Comparison of ENCODE assay signal across 9 cellular contexts in genomic region chr5:42005561-42006153, GRCh38.
DNase-seq lines count a peak whose midpoint lies in the region; ATAC-seq and TF ChIP-seq lines count a peak whose summit lies in the region.
"Had no signal": no experiment of that assay in that cellular context is flagged by ENCODE, and none has a peak within 500 bp of the region (broad histone marks: within the 10 kb centered on the region; RNA-seq: fewer than 3 reads in every experiment).

No MANE protein-coding gene starts in this region.

- H3K9me3 Mint-ChIP-seq in Calu3 (ENCODE audit: low read depth, unreplicated experiment): no peaks in the 10 kb centered on the region

- DNase-seq in Calu3: no peak
- peak; percentile 12 for DNase-seq in HuH-7.5 (ENCODE audit: low spot score)
- DNase-seq in WERI-Rb-1: no peak
- DNase-seq in kidney tubule cell (ENCODE audit: low spot score): peak; percentile 42
- DNase-seq in GF-D8 (lab: John Stamatoyannopoulos, UW): no peak
- no peak for DNase-seq in caudate nucleus (lab: John Stamatoyannopoulos, UW)
- DNase-seq in stimulated activated naive CD4-positive, alpha-beta T cell treated with Interleukin-2 at 50 U/mL for 16 hours (lab: John Stamatoyannopoulos, UW): no peak

- H3K9me3 ChIP-seq in WERI-Rb-1 (ENCODE audit: severe bottlenecking): no peaks in the 10 kb centered on the region
- H3K9me3 ChIP-seq: SJSA1 had no signal

- H3K27me3 Mint-ChIP-seq in Calu3 (ENCODE audit: unreplicated experiment): no peaks in the 10 kb centered on the region

- no peak overlapping the region for H3K4me3 Mint-ChIP-seq in Calu3 (ENCODE audit: low read depth, unreplicated experiment)

- no peaks in the 10 kb centered on the region for H3K36me3 Mint-ChIP-seq in Calu3 (ENCODE audit: insufficient read depth, unreplicated experiment)

- no peaks in the 10 kb centered on the region for H3K4me1 Mint-ChIP-seq in Calu3 (ENCODE audit: low read depth, unreplicated experiment)

- H3K27ac Mint-ChIP-seq in Calu3 (ENCODE audit: unreplicated experiment): no peak overlapping the region

- peak; percentile 80 for ATAC-seq in GM19438 (IDR thresholded peaks at IDR 0.05; ENCODE audit: low read depth, unreplicated experiment)

- no TSS peak for BruUV-seq in Calu3 (replicated peaks; lab: Mats Ljungman, UMichigan)

- no peaks in the 10 kb centered on the region for H3K36me3 ChIP-seq in WERI-Rb-1
- H3K36me3 ChIP-seq: SJSA1 had no signal

- H3K4me3 ChIP-seq in WERI-Rb-1 (ENCODE audit: low read depth, low read length): no peak overlapping the region
- H3K4me3 ChIP-seq: SJSA1 had no signal

- CTCF ChIA-PET in Calu3 (lab: Charles Lee): interaction anchor here (0.9 to 1.4 kb wide), 3 partner anchors 52 to 578 kb away, joined by 3 to 12 read pairs (median 3); no protein-coding TSS in a partner anchor

- TF ChIP-seq CTCF in Calu3 (IDR thresholded peaks at IDR 0.05; ENCODE audit: unreplicated experiment): peak; percentile 71
- peak; percentile 49 for TF ChIP-seq CTCF in WERI-Rb-1 (IDR thresholded peaks at IDR 0.05; ENCODE audit: low read depth, low read length)

- intact Hi-C loops in Calu3 (cut with micrococcal nuclease; ENCODE audit: unreplicated experiment): loop anchor here (2.0 to 10.0 kb wide), 3 partner anchors 51 to 759 kb away; no protein-coding TSS in a partner anchor

- no peak overlapping the region for H3K27ac ChIP-seq in WERI-Rb-1
- H3K27ac ChIP-seq in caudate nucleus (ENCODE audit: low read depth, low read length): no peak overlapping the region
- H3K27ac ChIP-seq: SJSA1 had no signal

- H3K27me3 ChIP-seq in WERI-Rb-1 (ENCODE audit: insufficient read depth, low read depth, severe bottlenecking): peaks cover 13% of the 10 kb centered on the region
- H3K27me3 ChIP-seq: SJSA1 had no signal

Comparison
In these comparisons a context has a peak if more than half of its experiments do, and no peak if none do; other contexts are left out.
1. DNase-seq: peak in HuH-7.5 (single experiment) and kidney tubule cell (single experiment); none in Calu3 (single experiment), WERI-Rb-1 (single experiment), GF-D8 (single experiment), caudate nucleus (0 of 61) and stimulated activated naive CD4-positive, alpha-beta T cell treated with Interleukin-2 at 50 U/mL for 16 hours (single experiment).